ENCODE assay signal across 1 cellular context in genomic region chrX:134737721-134738369, GRCh38.
TF ChIP-seq lines count a peak whose summit lies in the region.

No MANE protein-coding gene starts in this region.

TF ChIP-seq in A549, 52 proteins besides CTCF, POLR2A, EP300 and RAD21 (continued from another document):
- TF ChIP-seq MAX (IDR thresholded peaks at IDR 0.05) (no peak), ESRRA (IDR thresholded peaks at IDR 0.05; ENCODE audit: borderline replicate concordance, low read length) (no peak), MAFK (IDR thresholded peaks at IDR 0.05; ENCODE audit: partially characterized antibody) (no peak), FOSL2 (IDR thresholded peaks at IDR 0.05) (no peak), FOSL2 (CRISPR knock-in tag; IDR thresholded peaks at IDR 0.05) (no peak), RARB (CRISPR knock-in tag; IDR thresholded peaks at IDR 0.05) (no peak), BCL3 (IDR thresholded peaks at IDR 0.05) (no peak), ZC3H11A (IDR thresholded peaks at IDR 0.05) (no peak), ZFP36 (IDR thresholded peaks at IDR 0.05; ENCODE audit: borderline replicate concordance, partially characterized antibody) (no peak), HDAC2 (IDR thresholded peaks at IDR 0.05) (no peak), JUNB (IDR thresholded peaks at IDR 0.05) (no peak), HOXB5 (CRISPR knock-in tag; IDR thresholded peaks at IDR 0.05) (no peak)
TF ChIP-seq in A549: peak in this region for 0.
